In the genomic region with DNA sequence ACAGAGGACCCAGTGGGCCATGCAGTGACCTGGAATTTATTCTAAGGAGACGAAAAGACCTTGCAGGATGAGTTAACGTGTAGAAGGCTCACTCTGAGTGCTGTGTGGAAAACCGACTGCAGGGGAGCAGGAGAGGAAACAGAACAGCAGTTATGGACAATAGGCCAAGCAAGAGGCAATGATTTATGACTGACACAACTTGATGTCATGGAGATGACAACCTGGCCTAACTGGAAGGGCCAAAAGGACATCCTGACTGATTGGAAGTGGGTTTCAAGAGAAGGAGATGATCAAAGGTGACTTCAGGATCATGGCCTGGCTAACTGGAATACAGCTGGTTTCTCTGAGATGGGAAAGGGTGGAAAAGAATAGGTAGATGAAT, we compare ENCODE assay signal across 22 cellular contexts.
"Had no signal": no experiment of that assay in that cellular context is flagged by ENCODE, and none has a peak within 500 bp of the region (broad histone marks: within the 10 kb centered on the region; RNA-seq: fewer than 3 reads in every experiment).

No MANE protein-coding gene starts in this region.

- H3K9me3 ChIP-seq: breast epithelium, mucosa of descending colon, transverse colon had no signal

- H3K27me3 ChIP-seq: breast epithelium, transverse colon had no signal

- DNase-seq: activated CD4-positive, alpha-beta memory T cell treated with anti-CD3 and anti-CD28 coated beads for 36 hours; activated CD4-positive, alpha-beta T cell treated with anti-CD3 and anti-CD28 coated beads for 48 hours; activated effector memory CD4-positive, alpha-beta T cell treated with Interleukin-2 at 50 U/mL for 16 hours; activated naive CD4-positive, alpha-beta T cell treated with anti-CD3 and anti-CD28 coated beads for 36 hours; activated naive CD8-positive, alpha-beta T cell treated with anti-CD3 and anti-CD28 coated beads, Interleukin-2, amount 10 ng/mL, durations not matched to agents 7 days and 5 days; activated T-cell treated with anti-CD3 and anti-CD28 coated beads, Interleukin-2, amount 50 U/mL, for 48 hours; amniotic stem cell; endodermal cell; foreskin melanocyte; hypothalamus; islet precursor cell; left colon; mesendoderm; mucosa of descending colon; posterior cingulate gyrus; small intestine; stimulated activated CD4-positive, alpha-beta T cell treated with anti-CD3 and anti-CD28 coated beads, Interleukin-2, amount 100 ng/mL, for 24 hours; stimulated activated CD8-positive, alpha-beta memory T cell treated with anti-CD3 and anti-CD28 coated beads, Interleukin-4, amount 100 ng/mL, for 48 hours; stimulated activated naive B cell treated with anti-CD40 and anti-IgM and Interleukin-4, amounts not matched to agents 10 μg/mL and 1 μg/mL and 100 μg/mL, for 72 hours; transverse colon had no signal

- H3K36me3 ChIP-seq: breast epithelium, transverse colon had no signal

- H3K27ac ChIP-seq: breast epithelium, transverse colon had no signal

- ATAC-seq: left colon, mucosa of descending colon, sciatic nerve had no signal

- H3K4me1 ChIP-seq: breast epithelium, transverse colon had no signal

- H3K4me3 ChIP-seq: breast epithelium, mucosa of descending colon, transverse colon had no signal
